10 cellular contexts compared by ENCODE assay signal in the genomic region with DNA sequence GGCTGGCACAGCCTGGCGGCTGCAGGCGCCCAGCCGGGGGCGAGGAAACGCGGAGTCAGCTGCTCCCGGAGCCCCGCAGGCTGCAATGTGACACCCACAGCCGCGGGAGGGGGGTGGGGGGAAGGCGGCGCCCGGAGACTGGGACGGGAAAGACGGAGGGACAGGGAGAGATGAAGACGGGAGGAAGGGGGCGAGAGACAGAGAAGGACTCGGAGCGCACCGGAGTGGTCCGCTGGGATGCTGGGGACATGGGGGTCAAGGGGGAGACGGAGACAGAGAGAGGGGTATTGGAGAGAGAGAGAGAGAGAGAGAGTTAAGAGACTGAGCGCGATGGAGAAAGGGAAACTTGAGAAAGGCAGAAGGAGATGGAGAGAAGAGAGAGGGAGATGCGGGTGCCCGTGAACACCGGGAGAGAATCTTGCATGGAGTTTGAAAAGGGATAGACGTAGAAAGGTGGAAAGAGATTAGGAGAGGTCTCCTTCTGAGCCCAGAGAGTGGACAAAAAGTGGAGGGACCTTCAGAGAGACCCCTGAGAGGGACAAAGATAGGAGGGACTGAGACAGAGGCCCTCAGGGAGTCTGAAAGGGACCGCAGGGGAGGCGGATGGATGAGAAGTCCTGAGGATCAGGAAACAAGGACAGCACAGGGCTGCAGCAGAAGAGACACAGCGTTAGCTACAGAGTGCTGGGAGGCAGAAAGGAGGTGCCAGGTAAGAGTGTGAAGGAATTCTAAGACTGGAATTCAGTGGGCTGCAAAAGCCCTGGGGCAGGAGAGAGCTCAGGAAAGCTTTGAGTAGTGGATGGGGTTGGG. TPM values are rescaled to one million over a fixed set of nuclear protein-coding genes. Genes with fewer than 3 reads are reported as not detected.
DNase-seq lines count a peak whose midpoint lies in the region; ATAC-seq and FAIRE-seq lines count a peak whose summit lies in the region.
"Had no signal": no experiment of that assay in that cellular context is flagged by ENCODE, and none has a peak within 500 bp of the region (broad histone marks: within the 10 kb centered on the region; RNA-seq: fewer than 3 reads in every experiment).

No MANE protein-coding gene starts in this region.

- POLR2A ChIA-PET in CD4-positive, alpha-beta memory T cell (lab: Charles Lee; ENCODE audit: partially characterized antibody): interaction anchor here (1.0 kb wide), 1 partner anchor 238 kb away, joined by 3 read pairs; a partner anchor contains a TSS

- no peak for ATAC-seq in GM18498 (IDR thresholded peaks at IDR 0.05; ENCODE audit: unreplicated experiment)

- no peak overlapping the region for H2BK15ac ChIP-seq in mesenchymal stem cell (ENCODE audit: low read depth, poor library complexity, severe bottlenecking)

- DNase-seq in CD4-positive, alpha-beta memory T cell: peak in 1 of 5 donors; percentile 19
- DNase-seq in NCI-H2171 treated with DMSO at 0.1 percent for 48 hours (lab: John Stamatoyannopoulos, UW): peak; percentile 55
- peak; percentile 48 for DNase-seq in mesenchymal stem cell
- peak; percentile 72 for DNase-seq in urothelium cell line (ENCODE audit: low spot score)
- no peak for DNase-seq in NOMO-1 (lab: John Stamatoyannopoulos, UW; ENCODE audit: unreplicated experiment in 2 of 2)
- DNase-seq in NCI-H1436 treated with DMSO at 0.1 percent for 48 hours (lab: John Stamatoyannopoulos, UW): no peak

- CTCF ChIA-PET in CD4-positive, alpha-beta memory T cell (lab: Charles Lee; ENCODE audit: partially characterized antibody): interaction anchor here (0.8 to 1.9 kb wide), 3 partner anchors 13 to 35 kb away, joined by 3 to 7 read pairs (median 3); no protein-coding TSS in a partner anchor

- H2BK12ac ChIP-seq in mesenchymal stem cell (ENCODE audit: low read length in 2 of 2): peak overlapping the region in 1 of 2 experiments; percentile 11

- peak overlapping the region; percentile 65 for H3K9ac ChIP-seq in mesenchymal stem cell (ENCODE audit: low read length)

- peak overlapping the region in 4 of 7 donors; percentile 3 to 51 (median 37) for H3K27ac Mint-ChIP-seq in CD4-positive, alpha-beta memory T cell
- H3K27ac Mint-ChIP-seq in dendritic cell treated with granulocyte-macrophage colony-stimulating factor and Interleukin-4, amounts not matched to agents 40 ng/mL and 50 ng/mL, for 4 days: no peak overlapping the region

- no peak for FAIRE-seq in urothelium cell line (lab: Jason Lieb, UNC)
- FAIRE-seq: islet of Langerhans had no signal

- peak overlapping the region; percentile 98 for H3K4me2 ChIP-seq in mesenchymal stem cell (ENCODE audit: low read length, poor library complexity, severe bottlenecking)

- H3K4ac ChIP-seq in mesenchymal stem cell (ENCODE audit: low read depth in 1 of 2, low read length in 2 of 2): no peak overlapping the region

- peaks cover 8% of the 10 kb centered on the region for H3K36me3 ChIP-seq in CD4-positive, alpha-beta memory T cell (ENCODE audit: insufficient read depth, low read length)
- H3K36me3 ChIP-seq in mesenchymal stem cell (ENCODE audit: control insufficient read depth in 1 of 2, insufficient read depth in 2 of 2, low read depth in 1 of 2, low read length in 2 of 2): peaks cover 31 to 32% of the 10 kb centered on the region in 2 experiments

- H3K27ac ChIP-seq in CD4-positive, alpha-beta memory T cell (ENCODE audit: low read depth, low read length): no peak overlapping the region
- no peak overlapping the region for H3K27ac ChIP-seq in mesenchymal stem cell (ENCODE audit: low read length, poor library complexity, severe bottlenecking)
- H3K27ac ChIP-seq: HL-60 had no signal

- H3K18ac ChIP-seq in mesenchymal stem cell (ENCODE audit: low read depth in 1 of 2, low read length in 2 of 2): no peak overlapping the region

- no peak overlapping the region for H3K14ac ChIP-seq in mesenchymal stem cell (ENCODE audit: low read length in 2 of 2)

- peak overlapping the region; percentile 75 to 88 (median 84) for H3K4me3 Mint-ChIP-seq in CD4-positive, alpha-beta memory T cell
- H3K4me3 Mint-ChIP-seq in dendritic cell treated with granulocyte-macrophage colony-stimulating factor and Interleukin-4, amounts not matched to agents 40 ng/mL and 50 ng/mL, for 4 days: peak overlapping the region; percentile 44

- intact Hi-C loops in CD4-positive, alpha-beta memory T cell (cut with micrococcal nuclease): no loop called here
- intact Hi-C loops in dendritic cell treated with granulocyte-macrophage colony-stimulating factor and Interleukin-4, amounts not matched to agents 40 ng/mL and 50 ng/mL, for 4 days (cut with micrococcal nuclease): no loop called here

- H3K4me3 ChIP-seq in CD4-positive, alpha-beta memory T cell (ENCODE audit: low read length in 2 of 2): no peak overlapping the region
- H3K4me3 ChIP-seq in mesenchymal stem cell (ENCODE audit: insufficient read depth in 1 of 2, low read depth in 1 of 2, low read length in 2 of 2): peak overlapping the region; percentile 60 to 83

- no peak overlapping the region for H2BK120ac ChIP-seq in mesenchymal stem cell (ENCODE audit: low read depth, low read length)

- H2BK5ac ChIP-seq in mesenchymal stem cell (ENCODE audit: low read depth, low read length, poor library complexity, severe bottlenecking): no peak overlapping the region

- no peaks in the 10 kb centered on the region for H3K27me3 ChIP-seq in CD4-positive, alpha-beta memory T cell (ENCODE audit: insufficient read depth, low read length)
- H3K27me3 ChIP-seq in mesenchymal stem cell (ENCODE audit: control insufficient read depth in 1 of 2, insufficient read depth in 1 of 2, low read length in 2 of 2): peaks cover 16 to 18% of the 10 kb centered on the region in 2 experiments

- H4K8ac ChIP-seq in mesenchymal stem cell (ENCODE audit: low read length): no peak overlapping the region

- 5% methylated on average over 31 of the region's 31 CpGs for WGBS in mesenchymal stem cell

- H3K23ac ChIP-seq in mesenchymal stem cell (ENCODE audit: low read length in 2 of 2): peak overlapping the region in 1 of 2 experiments; percentile 95

- H3K4me1 Mint-ChIP-seq in CD4-positive, alpha-beta memory T cell: peaks cover 7 to 10% (median 8%) of the 10 kb centered on the region in 4 donors
- peaks cover 14% of the 10 kb centered on the region for H3K4me1 Mint-ChIP-seq in dendritic cell treated with granulocyte-macrophage colony-stimulating factor and Interleukin-4, amounts not matched to agents 40 ng/mL and 50 ng/mL, for 4 days (ENCODE audit: low read depth)

- H2AK5ac ChIP-seq in mesenchymal stem cell (ENCODE audit: low read length, severe bottlenecking): no peak overlapping the region

- H3K9me3 Mint-ChIP-seq in CD4-positive, alpha-beta memory T cell: no peaks in the 10 kb centered on the region
- H3K9me3 Mint-ChIP-seq in dendritic cell treated with granulocyte-macrophage colony-stimulating factor and Interleukin-4, amounts not matched to agents 40 ng/mL and 50 ng/mL, for 4 days: no peaks in the 10 kb centered on the region

- H3K79me1 ChIP-seq in mesenchymal stem cell (replicated peaks; ENCODE audit: low read length, poor library complexity, severe bottlenecking): no peaks in the 10 kb centered on the region

- no peaks in the 10 kb centered on the region for H3K9me3 ChIP-seq in CD4-positive, alpha-beta memory T cell (ENCODE audit: control insufficient read depth in 1 of 2, low read length in 2 of 2)
- no peaks in the 10 kb centered on the region for H3K9me3 ChIP-seq in mesenchymal stem cell (ENCODE audit: control insufficient read depth, low read length)

- peaks cover 13% of the 10 kb centered on the region for H3K4me1 ChIP-seq in CD4-positive, alpha-beta memory T cell (ENCODE audit: insufficient read depth, low read length)
- peaks cover 23% of the 10 kb centered on the region for H3K4me1 ChIP-seq in mesenchymal stem cell (ENCODE audit: control insufficient read depth, insufficient read depth, low read depth, low read length)

- H3K36me3 Mint-ChIP-seq in CD4-positive, alpha-beta memory T cell: peaks cover 3 to 9% of the 10 kb centered on the region in 2 donors
- H3K36me3 Mint-ChIP-seq in dendritic cell treated with granulocyte-macrophage colony-stimulating factor and Interleukin-4, amounts not matched to agents 40 ng/mL and 50 ng/mL, for 4 days (ENCODE audit: low read depth): peaks cover 23% of the 10 kb centered on the region

- H4K91ac ChIP-seq in mesenchymal stem cell (ENCODE audit: low read length): no peak overlapping the region

- peaks cover 7% of the 10 kb centered on the region in 2 donors for H3K27me3 Mint-ChIP-seq in CD4-positive, alpha-beta memory T cell
- peaks cover 50% of the 10 kb centered on the region for H3K27me3 Mint-ChIP-seq in dendritic cell treated with granulocyte-macrophage colony-stimulating factor and Interleukin-4, amounts not matched to agents 40 ng/mL and 50 ng/mL, for 4 days

- H2AFZ ChIP-seq in mesenchymal stem cell (ENCODE audit: low read depth, low read length): no peak overlapping the region

RNA-seq across cellular contexts. Expression of a gene that starts 1.0 kb away (rescaled TPM):
- 1 to 10 TPM; 1.4 to 1.5 TPM for total RNA-seq in CD4-positive, alpha-beta memory T cell
- under 1 TPM in 1 of 2 donors, not detected in 1; 0.64 TPM for polyA plus RNA-seq in CD4-positive, alpha-beta memory T cell
- 4.9 TPM for polyA plus RNA-seq in mesenchymal stem cell (2013, experiment 1 of 2)
- 5.4 TPM for polyA plus RNA-seq in mesenchymal stem cell (2013, experiment 2 of 2)

RNA-seq across cellular contexts. Expression of a gene that starts 10.2 kb away (rescaled TPM):
- total RNA-seq in CD4-positive, alpha-beta memory T cell: under 1 TPM in 1 of 2 experiments, not detected in 1; 0.15 TPM
- under 1 TPM in 1 of 2 donors, not detected in 1; 0.57 TPM for polyA plus RNA-seq in CD4-positive, alpha-beta memory T cell
- polyA plus RNA-seq in mesenchymal stem cell (2013, experiment 1 of 2): 0.21 TPM
- 0.15 TPM for polyA plus RNA-seq in mesenchymal stem cell (2013, experiment 2 of 2)

RNA-seq across cellular contexts. Expression of a gene that starts 31.2 kb away (rescaled TPM):
- 100 to 1,000 TPM; 205 to 221 TPM for total RNA-seq in CD4-positive, alpha-beta memory T cell
- polyA plus RNA-seq in CD4-positive, alpha-beta memory T cell: 10 to 100 TPM; 16.3 to 55.4 TPM
- polyA plus RNA-seq in mesenchymal stem cell (2013, experiment 1 of 2): 54.4 TPM
- 53.5 TPM for polyA plus RNA-seq in mesenchymal stem cell (2013, experiment 2 of 2)

Comparison
In these comparisons a context has a peak if more than half of its experiments do, and no peak if none do; other contexts are left out.
1. DNase-seq: peak in NCI-H2171 treated with DMSO at 0.1 percent for 48 hours (single experiment), mesenchymal stem cell (single experiment) and urothelium cell line (single experiment); none in NOMO-1 (0 of 2) and NCI-H1436 treated with DMSO at 0.1 percent for 48 hours (single experiment).
2. H3K4me3 ChIP-seq: peak in mesenchymal stem cell (2 of 2); none in CD4-positive, alpha-beta memory T cell (0 of 2).